Comparison of ENCODE assay signal across 8 cellular contexts in genomic region chr11:125923012-125923579, GRCh38. TPM values are rescaled to one million over a fixed set of nuclear protein-coding genes. Genes with fewer than 3 reads are reported as not detected.
DNase-seq lines count a peak whose midpoint lies in the region; ATAC-seq and TF ChIP-seq lines count a peak whose summit lies in the region.

No MANE protein-coding gene starts in this region.

- H3K27me3 ChIP-seq in Loucy (ENCODE audit: insufficient read depth, low read length, poor library complexity, severe bottlenecking) = no peaks in the 10 kb centered on the region

- no peak overlapping the region for H3K4me3 Mint-ChIP-seq in glutamatergic neuron (ENCODE audit: unreplicated experiment)

- no peaks in the 10 kb centered on the region for H3K79me2 ChIP-seq in Loucy (ENCODE audit: insufficient read depth, low read length)

- no peak overlapping the region for H3K4me2 ChIP-seq in Loucy (ENCODE audit: low read depth, low read length, poor library complexity, severe bottlenecking)

- no peak overlapping the region for H3K9ac ChIP-seq in Loucy (ENCODE audit: low read depth, low read length, poor library complexity, severe bottlenecking)

- no peaks in the 10 kb centered on the region for H3K9me3 ChIP-seq in Loucy (ENCODE audit: insufficient read depth, low read depth, low read length)

- no peaks in the 10 kb centered on the region for H3K9me3 Mint-ChIP-seq in activated naive CD4-positive, alpha-beta T cell treated with anti-CD3 and anti-CD28 coated beads, Interleukin-2, amount 50 U/mL, for 72 hours
- H3K9me3 Mint-ChIP-seq in glutamatergic neuron (ENCODE audit: unreplicated experiment) = no peaks in the 10 kb centered on the region

- H3K27ac Mint-ChIP-seq in activated naive CD4-positive, alpha-beta T cell treated with anti-CD3 and anti-CD28 coated beads, Interleukin-2, amount 50 U/mL, for 72 hours = no peak overlapping the region
- H3K27ac Mint-ChIP-seq in glutamatergic neuron (ENCODE audit: unreplicated experiment) = no peak overlapping the region

- H3F3A ChIP-seq in Loucy (ENCODE audit: low read depth) = no peaks in the 10 kb centered on the region

- no peak overlapping the region for H3K4me3 ChIP-seq in Loucy (ENCODE audit: low read length, poor library complexity, severe bottlenecking)

- intact Hi-C loops in posterior cingulate gyrus (cut with DNase I) = loop anchor here (1.0 kb wide), 1 partner anchor 271 kb away; no protein-coding TSS in a partner anchor

- ATAC-seq in activated naive CD4-positive, alpha-beta T cell treated with anti-CD3 and anti-CD28 coated beads, Interleukin-2, amount 50 U/mL, for 72 hours = peak; percentile 71 to 84

- no peaks in the 10 kb centered on the region for H3K4me1 ChIP-seq in Loucy (ENCODE audit: insufficient read depth, low read length, poor library complexity, severe bottlenecking)

- no peaks in the 10 kb centered on the region for H3K36me3 Mint-ChIP-seq in activated naive CD4-positive, alpha-beta T cell treated with anti-CD3 and anti-CD28 coated beads, Interleukin-2, amount 50 U/mL, for 72 hours
- H3K36me3 Mint-ChIP-seq in glutamatergic neuron (ENCODE audit: unreplicated experiment) = no peaks in the 10 kb centered on the region

- TF ChIP-seq CTCF in AG09319 (IDR thresholded peaks at IDR 0.05; ENCODE audit: low read depth, low read length) = peak; percentile 94
- peak; percentile 80 for TF ChIP-seq CTCF in Loucy (conservative IDR thresholded peaks at IDR 0.05; ENCODE audit: low read length)
- TF ChIP-seq CTCF in glutamatergic neuron (IDR thresholded peaks at IDR 0.05; ENCODE audit: partially characterized antibody, unreplicated experiment) = peak; percentile 48

- no peaks in the 10 kb centered on the region for H3K9me2 ChIP-seq in Loucy (replicated peaks; ENCODE audit: low read depth, low read length)

- H2AFZ ChIP-seq in Loucy (ENCODE audit: low read length) = no peak overlapping the region

- H3K27me3 Mint-ChIP-seq in glutamatergic neuron (ENCODE audit: unreplicated experiment) = no peaks in the 10 kb centered on the region

- H4K20me1 ChIP-seq in Loucy (ENCODE audit: insufficient read depth, low read length, poor library complexity, severe bottlenecking) = no peaks in the 10 kb centered on the region

- H3K36me3 ChIP-seq in Loucy (ENCODE audit: insufficient read depth, low read length) = no peaks in the 10 kb centered on the region

- H3K4me1 Mint-ChIP-seq in glutamatergic neuron (ENCODE audit: low read depth, unreplicated experiment) = peaks cover 31% of the 10 kb centered on the region

- peak; percentile 30 for DNase-seq in AG09319 (ENCODE audit: extremely low read depth, low read depth)
- DNase-seq in GM19238 (ENCODE audit: insufficient read length, low spot score) = peak; percentile 46
- DNase-seq in RPMI8226 = peak; percentile 70
- peak in 1 of 2 donors; percentile 61 for DNase-seq in activated naive CD4-positive, alpha-beta T cell treated with anti-CD3 and anti-CD28 coated beads, Interleukin-2, amount 50 U/mL, for 72 hours (ENCODE audit: low spot score in 2 of 2)
- peak; percentile 70 for DNase-seq in glutamatergic neuron
- DNase-seq in posterior cingulate gyrus = peak in 9 of 10 donors; percentile 35 to 93 (median 68)
- no peak for DNase-seq in OCI-M2 (lab: John Stamatoyannopoulos, UW; ENCODE audit: unreplicated experiment)

RNA-seq across cellular contexts. Expression of gene DDX25, which starts 18.8 kb away (rescaled TPM):
- 1 to 10 TPM in 1 of 2 donors, not detected in 1; 4.2 TPM for total RNA-seq in activated naive CD4-positive, alpha-beta T cell treated with anti-CD3 and anti-CD28 coated beads, Interleukin-2, amount 50 U/mL, for 72 hours
- total RNA-seq in glutamatergic neuron (ENCODE audit: unreplicated experiment) = 11.3 TPM

RNA-seq across cellular contexts. Expression of gene PUS3, which starts 20.1 kb away (rescaled TPM):
- total RNA-seq in activated naive CD4-positive, alpha-beta T cell treated with anti-CD3 and anti-CD28 coated beads, Interleukin-2, amount 50 U/mL, for 72 hours = 10 to 100 TPM; 10.2 to 32.2 TPM
- 12.6 TPM for total RNA-seq in glutamatergic neuron (ENCODE audit: unreplicated experiment)

RNA-seq across cellular contexts. Expression of gene VSIG10L2, which starts 22.7 kb away (rescaled TPM):
- not detected for total RNA-seq in activated naive CD4-positive, alpha-beta T cell treated with anti-CD3 and anti-CD28 coated beads, Interleukin-2, amount 50 U/mL, for 72 hours
- not detected for total RNA-seq in glutamatergic neuron (ENCODE audit: unreplicated experiment)

RNA-seq across cellular contexts. Expression of gene HYLS1, which starts 35.6 kb away (rescaled TPM):
- total RNA-seq in activated naive CD4-positive, alpha-beta T cell treated with anti-CD3 and anti-CD28 coated beads, Interleukin-2, amount 50 U/mL, for 72 hours = 1 to 10 TPM; 6.4 to 7.0 TPM
- total RNA-seq in glutamatergic neuron (ENCODE audit: unreplicated experiment) = 4.7 TPM
